Comparison of ENCODE assay signal across 8 cellular contexts in genomic region chr17:59839646-59840328, GRCh38. TPM values are rescaled to one million over a fixed set of nuclear protein-coding genes. Genes with fewer than 3 reads are reported as not detected.
DNase-seq lines count a peak whose midpoint lies in the region; ATAC-seq and TF ChIP-seq lines count a peak whose summit lies in the region.

No MANE protein-coding gene starts in this region.

- no peak for TF ChIP-seq EP300 in stomach (IDR thresholded peaks at IDR 0.05)

- H3K9me2 ChIP-seq in hepatocyte (replicated peaks; ENCODE audit: insufficient read depth) = no peaks in the 10 kb centered on the region

- H3K4me1 Mint-ChIP-seq in activated CD4-positive, alpha-beta memory T cell treated with anti-CD3 and anti-CD28 coated beads for 36 hours (ENCODE audit: low read depth) = peaks cover 53% of the 10 kb centered on the region

- peaks cover 76% of the 10 kb centered on the region for H3K36me3 Mint-ChIP-seq in activated CD4-positive, alpha-beta memory T cell treated with anti-CD3 and anti-CD28 coated beads for 36 hours

- H3K9me3 Mint-ChIP-seq in activated CD4-positive, alpha-beta memory T cell treated with anti-CD3 and anti-CD28 coated beads for 36 hours = peaks cover 5% of the 10 kb centered on the region

- POLR2A ChIA-PET in activated CD4-positive, alpha-beta memory T cell treated with anti-CD3 and anti-CD28 coated beads for 36 hours (lab: Charles Lee) = interaction anchor here (0.6 to 27.5 kb wide), 9 partner anchors 8 to 1504 kb away, joined by 3 to 1283 read pairs (median 54); no protein-coding TSS in a partner anchor

- intact Hi-C loops in activated CD4-positive, alpha-beta memory T cell treated with anti-CD3 and anti-CD28 coated beads for 36 hours (cut with micrococcal nuclease) = loop anchor here (5.0 to 10.0 kb wide), 2 partner anchors 475 to 1502 kb away; no protein-coding TSS in a partner anchor
- intact Hi-C loops in stomach (cut with DNase I; ENCODE audit: low total_unique reads) = no loop called here

- peak; percentile 34 to 38 for DNase-seq in activated CD4-positive, alpha-beta T cell treated with anti-CD3 and anti-CD28 coated beads for 4 hours
- DNase-seq in activated CD4-positive, alpha-beta T cell treated with anti-CD3 and anti-CD28 coated beads for 48 hours = no peak
- DNase-seq in activated CD4-positive, alpha-beta memory T cell treated with anti-CD3 and anti-CD28 coated beads for 36 hours = no peak
- DNase-seq in hepatocyte (ENCODE audit: low spot score) = peak; percentile 13
- DNase-seq in stomach = no peak
- DNase-seq in anterior cingulate cortex (lab: John Stamatoyannopoulos, UW) = no peak

- H3K4me1 ChIP-seq in hepatocyte (ENCODE audit: insufficient read depth) (peaks cover 20% of the 10 kb centered on the region), stomach (peaks cover 18 to 64% (median 37%) of the 10 kb centered on the region in 4 donors)

- H3K27ac ChIP-seq in hepatocyte (peak overlapping the region; percentile 99), stomach (peak overlapping the region; percentile 82 to 100 (median 96))

- peak overlapping the region; percentile 100 for H3K27ac Mint-ChIP-seq in activated CD4-positive, alpha-beta memory T cell treated with anti-CD3 and anti-CD28 coated beads for 36 hours

- TF ChIP-seq POLR2A in stomach (IDR thresholded peaks at IDR 0.05) = peak in 1 of 4 donors; percentile 25

- H3K4me2 ChIP-seq in hepatocyte = peak overlapping the region; percentile 74

- TF ChIP-seq CTCF in hepatocyte (IDR thresholded peaks at IDR 0.05; ENCODE audit: poor library complexity) (no peak), stomach (IDR thresholded peaks at IDR 0.05) (no peak)

- H3K27me3 ChIP-seq in hepatocyte (no peaks in the 10 kb centered on the region), stomach (no peaks in the 10 kb centered on the region)

- H3K4me3 ChIP-seq in hepatocyte (peak overlapping the region; percentile 61), stomach (peak overlapping the region; percentile 56 to 78 (median 64))

- H2AFZ ChIP-seq in hepatocyte = no peak overlapping the region

- CTCF ChIA-PET in activated CD4-positive, alpha-beta memory T cell treated with anti-CD3 and anti-CD28 coated beads for 36 hours (lab: Charles Lee) = interaction anchor here (1.3 to 4.1 kb wide), 3 partner anchors 12 to 55 kb away, joined by 4 to 20 read pairs (median 5); no protein-coding TSS in a partner anchor

- peaks cover 11% of the 10 kb centered on the region for H4K20me1 ChIP-seq in hepatocyte (ENCODE audit: insufficient read depth, poor library complexity, severe bottlenecking)

- H3K9me3 ChIP-seq in hepatocyte (ENCODE audit: low read depth) = no peaks in the 10 kb centered on the region
- H3K9me3 ChIP-seq in stomach = no peaks in the 10 kb centered on the region

- ATAC-seq in GM21447 (IDR thresholded peaks at IDR 0.05; ENCODE audit: unreplicated experiment) (no peak), HG02623 (IDR thresholded peaks at IDR 0.05; ENCODE audit: unreplicated experiment) (no peak)

- H3K4me3 Mint-ChIP-seq in activated CD4-positive, alpha-beta memory T cell treated with anti-CD3 and anti-CD28 coated beads for 36 hours = peak overlapping the region; percentile 98

- WGBS in hepatocyte (ENCODE audit: low lambda C conversion rate, missing lambda C conversion rate) = 6% methylated on average over 6 of the region's 6 CpGs
- 9 to 19% (median 10%) methylated on average over 6 of the region's 6 CpGs for WGBS in stomach, 5 donors

- H3K27me3 Mint-ChIP-seq in activated CD4-positive, alpha-beta memory T cell treated with anti-CD3 and anti-CD28 coated beads for 36 hours = peaks cover 28% of the 10 kb centered on the region

- H3K79me2 ChIP-seq in hepatocyte = peaks cover 35% of the 10 kb centered on the region

- peaks cover 5% of the 10 kb centered on the region for H3K36me3 ChIP-seq in hepatocyte (replicated peaks; ENCODE audit: insufficient read depth, low read depth)
- H3K36me3 ChIP-seq in stomach = peaks cover 5 to 29% (median 17%) of the 10 kb centered on the region in 4 donors

RNA-seq across cellular contexts. Expression of gene TUBD1, which starts 53.0 kb away (rescaled TPM):
- total RNA-seq in activated CD4-positive, alpha-beta memory T cell treated with anti-CD3 and anti-CD28 coated beads for 36 hours = 10 to 100 TPM; 11.0 to 12.7 TPM
- total RNA-seq in hepatocyte (8.6 and 11.8 TPM in 2 replicates), stomach (10 to 100 TPM in 4 of 5 donors, not detected in 1; 10.1 to 28.6 (median 15.1) TPM)
- polyA plus RNA-seq in hepatocyte (8.7 and 12.0 TPM in 2 replicates), stomach (10 to 100 TPM in 1 of 3 donors, 1 to 10 TPM in 2; 5.9 to 15.3 (median 7.5) TPM)

RNA-seq across cellular contexts. Expression of gene RPS6KB1, which starts 53.1 kb away (rescaled TPM):
- 10 to 100 TPM; 41.6 to 44.8 TPM for total RNA-seq in activated CD4-positive, alpha-beta memory T cell treated with anti-CD3 and anti-CD28 coated beads for 36 hours
- total RNA-seq in hepatocyte (17.2 and 22.4 TPM in 2 replicates), stomach (100 to 1,000 TPM in 1 of 5 donors, 10 to 100 TPM in 4; 26.3 to 129 (median 62.6) TPM)
- polyA plus RNA-seq in hepatocyte (21.9 and 27.9 TPM in 2 replicates), stomach (10 to 100 TPM in 1 of 3 donors, 1 to 10 TPM in 2; 9.4 to 14.8 (median 9.7) TPM)

Comparison
In these comparisons a context has a peak if more than half of its experiments do, and no peak if none do; other contexts are left out.
1. DNase-seq: peak in activated CD4-positive, alpha-beta T cell treated with anti-CD3 and anti-CD28 coated beads for 4 hours (2 of 2) and hepatocyte (single experiment); none in activated CD4-positive, alpha-beta T cell treated with anti-CD3 and anti-CD28 coated beads for 48 hours (single experiment), activated CD4-positive, alpha-beta memory T cell treated with anti-CD3 and anti-CD28 coated beads for 36 hours (single experiment), stomach (single experiment) and anterior cingulate cortex (0 of 58).